In the genomic region with DNA sequence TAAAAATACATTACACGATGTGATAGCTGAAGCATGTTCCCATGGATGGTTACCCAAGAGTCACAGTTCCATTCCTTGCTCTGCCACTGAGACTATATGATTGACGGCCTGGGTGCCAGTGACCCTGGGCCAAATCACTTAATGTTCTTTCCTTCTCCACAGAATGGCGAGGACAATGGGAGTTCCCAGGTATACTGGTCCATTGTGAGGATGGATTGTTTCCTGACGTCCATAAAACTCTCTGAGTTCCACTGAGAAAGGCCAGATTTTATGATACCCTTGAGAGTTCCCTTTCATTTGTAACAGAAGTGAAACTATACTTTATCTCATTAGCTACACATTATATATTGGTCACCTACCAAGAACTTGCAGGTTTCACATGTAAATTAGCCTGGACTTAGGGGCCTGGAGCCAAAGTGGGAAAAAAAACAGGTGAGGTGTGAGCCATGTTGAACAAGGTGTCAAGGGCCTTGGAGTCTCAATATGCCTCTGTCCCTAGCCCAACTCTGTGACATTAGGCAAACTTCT, we compare ENCODE assay signal across 19 cellular contexts.
DNase-seq lines count a peak whose midpoint lies in the region; ATAC-seq, FAIRE-seq and TF ChIP-seq lines count a peak whose summit lies in the region.
"Had no signal": no experiment of that assay in that cellular context is flagged by ENCODE, and none has a peak within 500 bp of the region (broad histone marks: within the 10 kb centered on the region; RNA-seq: fewer than 3 reads in every experiment).

No MANE protein-coding gene starts in this region.

- no peaks in the 10 kb centered on the region for H3K4me1 ChIP-seq in GM12878 (ENCODE audit: control insufficient read depth, insufficient read depth, low read length)
- no peaks in the 10 kb centered on the region for H3K4me1 ChIP-seq in SJCRH30
- H3K4me1 ChIP-seq: Caco-2, HAP-1 had no signal

- CTCF ChIA-PET in GM12878 (lab: Yijun Ruan, JAX) = interaction anchor here (1.2 kb wide), 1 partner anchor 41 kb away, joined by 3 read pairs; no protein-coding TSS in a partner anchor

- H3K27ac Mint-ChIP-seq in type B pancreatic cell = no peak overlapping the region
- H3K27ac Mint-ChIP-seq: CD4-positive, CD25-positive, alpha-beta regulatory T cell; CD8-positive, alpha-beta T cell; HFFc6 had no signal

- no peak overlapping the region for H3K4me2 ChIP-seq in GM12878 (ENCODE audit: control insufficient read depth, insufficient read depth)

- H3K79me2 ChIP-seq in GM12878 (ENCODE audit: control insufficient read depth, insufficient read depth, low read length) = no peaks in the 10 kb centered on the region

- H3K4me3 ChIP-seq in GM12878 (no peak overlapping the region), SJCRH30 (no peak overlapping the region)
- H3K4me3 ChIP-seq: HAP-1 had no signal

- TF ChIP-seq RAD21 in GM12878 (IDR thresholded peaks at IDR 0.05; ENCODE audit: insufficient read depth, low read depth, low read length) = no peak

- peaks cover 8% of the 10 kb centered on the region for H3K4me1 Mint-ChIP-seq in type B pancreatic cell (ENCODE audit: unreplicated experiment)
- H3K4me1 Mint-ChIP-seq: CD4-positive, CD25-positive, alpha-beta regulatory T cell had no signal

- H3K27me3 ChIP-seq in GM12878 (replicated peaks in 1 of 2; ENCODE audit: control insufficient read depth in 2 of 2, insufficient read depth in 2 of 2, low read length in 1 of 2) = no peaks in the 10 kb centered on the region
- H3K27me3 ChIP-seq in SJCRH30 = 0 out of 2 replicates have a peak, but pooled peaks cover 3% of the 10 kb centered on the region

- POLR2A ChIA-PET in GM12878 (lab: Charles Lee) = no interaction called here

- no peak overlapping the region for H3K9ac ChIP-seq in GM12878 (ENCODE audit: control insufficient read depth, insufficient read depth, low read length)

- no peaks in the 10 kb centered on the region for H3K36me3 Mint-ChIP-seq in type B pancreatic cell
- H3K36me3 Mint-ChIP-seq: CD4-positive, CD25-positive, alpha-beta regulatory T cell; CD8-positive, alpha-beta T cell had no signal

- WGBS in GM12878 (ENCODE audit: insufficient coverage, insufficient replicate concordance, low lambda C conversion rate, missing lambda C conversion rate) = 7% methylated on average over 4 of the region's 4 CpGs

- DNase-seq in GM12878 (ENCODE audit: low read depth, low spot score) (no peak), left kidney (ENCODE audit: low read depth, low spot score) (peak; percentile 9), type B pancreatic cell (ENCODE audit: extremely low spot score, unreplicated experiment) (no peak), GF-D8 (lab: John Stamatoyannopoulos, UW) (no peak), SJCRH30 (no peak)
- DNase-seq: Caco-2; CD4-positive, CD25-positive, alpha-beta regulatory T cell; CD8-positive, alpha-beta T cell; DMS153; DMS79; EL; GDM1; GOT3; HFFc6 had no signal

- RAD21 ChIA-PET in GM12878 (lab: Charles Lee; ENCODE audit: unreplicated experiment) = interaction anchor here (1.0 kb wide), 1 partner anchor 40 kb away, joined by 3 read pairs; no protein-coding TSS in a partner anchor

- intact Hi-C loops in GM12878 (cut with micrococcal nuclease; ENCODE audit: unreplicated experiment) = no loop called here

- H3K9me3 Mint-ChIP-seq in type B pancreatic cell = peaks cover 8% of the 10 kb centered on the region
- H3K9me3 Mint-ChIP-seq: CD8-positive, alpha-beta T cell had no signal

- peak; percentile 63 for ATAC-seq in GM12878
- ATAC-seq in HG03159 (IDR thresholded peaks at IDR 0.05; ENCODE audit: unreplicated experiment) = no peak
- ATAC-seq: CD8-positive, alpha-beta T cell had no signal

- H3K27me3 Mint-ChIP-seq in type B pancreatic cell = peaks cover 6% of the 10 kb centered on the region
- H3K27me3 Mint-ChIP-seq: CD4-positive, CD25-positive, alpha-beta regulatory T cell had no signal

- H3K36me3 ChIP-seq in GM12878 (ENCODE audit: control insufficient read depth in 2 of 2, insufficient read depth in 2 of 2, low read length in 1 of 2) = no peaks in the 10 kb centered on the region
- no peaks in the 10 kb centered on the region for H3K36me3 ChIP-seq in SJCRH30
- H3K36me3 ChIP-seq: HAP-1 had no signal

- TF ChIP-seq EP300 in GM12878 (IDR thresholded peaks at IDR 0.05; ENCODE audit: borderline replicate concordance in 1 of 2, control insufficient read depth in 1 of 2, low read depth in 2 of 2, low read length in 2 of 2) = peak; percentile 4 to 34; a peak in 2 of 4 replicates

- no TSS peak for BruUV-seq in GM12878 (replicated peaks; lab: Mats Ljungman, UMichigan)

- no peaks in the 10 kb centered on the region for H4K20me1 ChIP-seq in GM12878 (ENCODE audit: control insufficient read depth, insufficient read depth)

- in situ Hi-C loops in GM12878 (cut with MboI) = no loop called here

- H3K4me3 Mint-ChIP-seq in type B pancreatic cell = peak overlapping the region; percentile 54
- H3K4me3 Mint-ChIP-seq: CD4-positive, CD25-positive, alpha-beta regulatory T cell; CD8-positive, alpha-beta T cell; HFFc6 had no signal

- no peak for TF ChIP-seq CTCF in GM12878 (IDR thresholded peaks at IDR 0.05 in 2 of 3, conservative IDR thresholded peaks at IDR 0.05 in 1 of 3; ENCODE audit: control insufficient read depth in 2 of 3, extremely low read depth in 1 of 3, insufficient read depth in 1 of 3, low read depth in 3 of 3, low read length in 3 of 3)
- no peak for TF ChIP-seq CTCF in type B pancreatic cell (conservative IDR thresholded peaks at IDR 0.05)

- FAIRE-seq in GM12878 (lab: Jason Lieb, UNC) = no peak
- FAIRE-seq: GM12892, H54 had no signal

- H3K27ac ChIP-seq in GM12878 (ENCODE audit: control insufficient read depth, insufficient read depth) (no peak overlapping the region), SJCRH30 (no peak overlapping the region)
- H3K27ac ChIP-seq: C4-2B had no signal

- H3K9me3 ChIP-seq in GM12878 (replicated peaks; ENCODE audit: control insufficient read depth, insufficient read depth, low read length) (no peaks in the 10 kb centered on the region), SJCRH30 (replicated peaks) (no peaks in the 10 kb centered on the region)
- H3K9me3 ChIP-seq: Caco-2, HAP-1 had no signal

- H2AFZ ChIP-seq in GM12878 (ENCODE audit: control insufficient read depth, low read depth, low read length) = no peak overlapping the region

- TF ChIP-seq POLR2A in GM12878 (IDR thresholded peaks at IDR 0.05; ENCODE audit: low read depth, low read length) = no peak

- SMC1A ChIA-PET in GM12878 (lab: Charles Lee; ENCODE audit: uncharacterized antibody, unreplicated experiment) = interaction anchor here (1.2 to 1.7 kb wide), 4 partner anchors 29 to 182 kb away, joined by 3 to 7 read pairs (median 4); no protein-coding TSS in a partner anchor

TF ChIP-seq in GM12878, 131 proteins besides CTCF, POLR2A, EP300 and RAD21:
- TF ChIP-seq ZNF384 (IDR thresholded peaks at IDR 0.05; ENCODE audit: borderline replicate concordance, low read depth, low read length) (0 out of 2 replicates have a peak, but pooled peaks have one; percentile 23), IKZF1 (conservative IDR thresholded peaks at IDR 0.05) (0 out of 2 replicates have a peak, but pooled peaks have one; percentile 12), MTA2 (IDR thresholded peaks at IDR 0.05; ENCODE audit: low read depth) (peak; percentile 77), MEF2B (IDR thresholded peaks at IDR 0.05; ENCODE audit: partially characterized antibody, poor library complexity, severe bottlenecking) (peak; percentile 67), IKZF2 (IDR thresholded peaks at IDR 0.05) (peak; percentile 12 to 32; a peak in 2 of 4 replicates), JUND (IDR thresholded peaks at IDR 0.05; ENCODE audit: low read depth, low read length) (no peak)
- TF ChIP-seq, protein P1, sequence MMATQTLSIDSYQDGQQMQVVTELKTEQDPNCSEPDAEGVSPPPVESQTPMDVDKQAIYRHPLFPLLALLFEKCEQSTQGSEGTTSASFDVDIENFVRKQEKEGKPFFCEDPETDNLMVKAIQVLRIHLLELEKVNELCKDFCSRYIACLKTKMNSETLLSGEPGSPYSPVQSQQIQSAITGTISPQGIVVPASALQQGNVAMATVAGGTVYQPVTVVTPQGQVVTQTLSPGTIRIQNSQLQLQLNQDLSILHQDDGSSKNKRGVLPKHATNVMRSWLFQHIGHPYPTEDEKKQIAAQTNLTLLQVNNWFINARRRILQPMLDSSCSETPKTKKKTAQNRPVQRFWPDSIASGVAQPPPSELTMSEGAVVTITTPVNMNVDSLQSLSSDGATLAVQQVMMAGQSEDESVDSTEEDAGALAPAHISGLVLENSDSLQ (IDR thresholded peaks at IDR 0.05) = peak; percentile 54; the same call in 1 of the 2 replicates
- TF ChIP-seq, protein P2, sequence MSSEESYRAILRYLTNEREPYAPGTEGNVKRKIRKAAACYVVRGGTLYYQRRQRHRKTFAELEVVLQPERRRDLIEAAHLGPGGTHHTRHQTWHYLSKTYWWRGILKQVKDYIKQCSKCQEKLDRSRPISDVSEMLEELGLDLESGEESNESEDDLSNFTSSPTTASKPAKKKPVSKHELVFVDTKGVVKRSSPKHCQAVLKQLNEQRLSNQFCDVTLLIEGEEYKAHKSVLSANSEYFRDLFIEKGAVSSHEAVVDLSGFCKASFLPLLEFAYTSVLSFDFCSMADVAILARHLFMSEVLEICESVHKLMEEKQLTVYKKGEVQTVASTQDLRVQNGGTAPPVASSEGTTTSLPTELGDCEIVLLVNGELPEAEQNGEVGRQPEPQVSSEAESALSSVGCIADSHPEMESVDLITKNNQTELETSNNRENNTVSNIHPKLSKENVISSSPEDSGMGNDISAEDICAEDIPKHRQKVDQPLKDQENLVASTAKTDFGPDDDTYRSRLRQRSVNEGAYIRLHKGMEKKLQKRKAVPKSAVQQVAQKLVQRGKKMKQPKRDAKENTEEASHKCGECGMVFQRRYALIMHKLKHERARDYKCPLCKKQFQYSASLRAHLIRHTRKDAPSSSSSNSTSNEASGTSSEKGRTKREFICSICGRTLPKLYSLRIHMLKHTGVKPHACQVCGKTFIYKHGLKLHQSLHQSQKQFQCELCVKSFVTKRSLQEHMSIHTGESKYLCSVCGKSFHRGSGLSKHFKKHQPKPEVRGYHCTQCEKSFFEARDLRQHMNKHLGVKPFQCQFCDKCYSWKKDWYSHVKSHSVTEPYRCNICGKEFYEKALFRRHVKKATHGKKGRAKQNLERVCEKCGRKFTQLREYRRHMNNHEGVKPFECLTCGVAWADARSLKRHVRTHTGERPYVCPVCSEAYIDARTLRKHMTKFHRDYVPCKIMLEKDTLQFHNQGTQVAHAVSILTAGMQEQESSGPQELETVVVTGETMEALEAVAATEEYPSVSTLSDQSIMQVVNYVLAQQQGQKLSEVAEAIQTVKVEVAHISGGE (CRISPR knock-in tag; IDR thresholded peaks at IDR 0.05) = no peak
